ENCODE assay signal across 17 cellular contexts in the genomic region with DNA sequence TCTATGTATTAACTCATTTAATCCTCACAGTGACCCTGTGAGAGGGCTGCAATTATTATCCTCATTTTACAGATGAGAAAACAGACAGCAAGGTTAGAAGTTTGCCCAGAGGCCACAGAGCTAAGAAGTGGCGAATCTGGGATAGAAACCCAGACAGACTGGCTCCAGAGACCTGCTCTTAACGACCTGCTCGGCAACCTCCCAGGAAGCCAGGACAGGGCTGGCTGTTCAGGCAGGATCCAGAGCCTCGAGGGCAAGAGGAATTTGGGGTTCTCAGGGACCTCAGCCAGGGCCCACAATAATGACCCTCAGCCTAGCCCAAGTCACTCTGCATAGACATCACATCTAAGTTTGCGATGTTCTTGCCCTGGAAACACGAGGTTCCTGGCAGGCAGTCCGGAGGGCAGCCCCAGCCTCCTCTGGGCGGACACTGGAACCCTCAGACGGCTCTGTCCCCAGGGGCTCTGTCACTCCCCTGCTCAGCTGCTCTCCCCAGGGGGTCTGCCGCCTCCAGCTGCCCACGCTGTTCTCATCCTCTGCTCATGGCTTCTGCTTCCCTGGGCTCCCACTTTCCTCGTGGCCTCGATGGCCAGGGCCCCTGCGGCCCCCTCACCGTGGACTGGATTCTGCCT.
DNase-seq lines count a peak whose midpoint lies in the region; ATAC-seq and TF ChIP-seq lines count a peak whose summit lies in the region.
"Had no signal": no experiment of that assay in that cellular context is flagged by ENCODE, and none has a peak within 500 bp of the region (broad histone marks: within the 10 kb centered on the region; RNA-seq: fewer than 3 reads in every experiment).

No MANE protein-coding gene starts in this region.

- POLR2A ChIA-PET in AG04450 (lab: Yijun Ruan, JAX) = interaction anchor here (1.1 kb wide), 1 partner anchor 51 kb away, joined by 5 read pairs; no protein-coding TSS in a partner anchor

- in situ Hi-C loops in KBM-7 (cut with MboI; ENCODE audit: low pct_unique_long_range_greater_than_20kb, low sequenced_read_pairs) = no loop called here

- no peak overlapping the region for H3K9ac ChIP-seq in neural progenitor cell
- H3K9ac ChIP-seq: SK-N-SH had no signal

- no peak overlapping the region for H3K4me2 ChIP-seq in neural progenitor cell
- H3K4me2 ChIP-seq: SK-N-SH had no signal

- H3K27ac ChIP-seq in AG04450 (ENCODE audit: low read depth, low read length) (peak overlapping the region; percentile 31), SJCRH30 (peak overlapping the region; percentile 17; the same call in 1 of the 2 replicates), neural progenitor cell (no peak overlapping the region)
- H3K27ac ChIP-seq: HL-60 had no signal

- H3K9me3 ChIP-seq in AG04450 (ENCODE audit: control insufficient read depth, insufficient read depth, low read length) = no peaks in the 10 kb centered on the region; the same call in 1 of the 2 replicates
- H3K9me3 ChIP-seq in SJCRH30 (replicated peaks) = no peaks in the 10 kb centered on the region
- no peaks in the 10 kb centered on the region for H3K9me3 ChIP-seq in neural progenitor cell (ENCODE audit: low read depth)
- H3K9me3 ChIP-seq: SK-N-SH had no signal

- H3K27me3 Mint-ChIP-seq in neural progenitor cell (ENCODE audit: insufficient read depth, low read depth) = peaks cover 6% of the 10 kb centered on the region

- no peak overlapping the region for H2AFZ ChIP-seq in neural progenitor cell (replicated peaks)

- no peak overlapping the region for H3K4me3 ChIP-seq in AG04450 (ENCODE audit: low read depth, low read length)
- no peak overlapping the region for H3K4me3 ChIP-seq in SJCRH30
- H3K4me3 ChIP-seq in neural progenitor cell = no peak overlapping the region
- H3K4me3 ChIP-seq: K562 had no signal

- H3K79me2 ChIP-seq in neural progenitor cell (ENCODE audit: low read depth) = no peaks in the 10 kb centered on the region

- peaks cover 6% of the 10 kb centered on the region for H3F3A ChIP-seq in neural progenitor cell (ENCODE audit: low read depth)

- H3K9me3 Mint-ChIP-seq in neural progenitor cell = no peaks in the 10 kb centered on the region
- H3K9me3 Mint-ChIP-seq: CD14-positive monocyte had no signal

- ATAC-seq in HG03342 (IDR thresholded peaks at IDR 0.05; ENCODE audit: unreplicated experiment) (no peak), GM19452 (IDR thresholded peaks at IDR 0.05; ENCODE audit: unreplicated experiment) (no peak)

- peak overlapping the region; percentile 82 for H3K27ac Mint-ChIP-seq in neural progenitor cell

- H3K27me3 ChIP-seq in AG04450 (ENCODE audit: control insufficient read depth, insufficient read depth, low read length) = peaks cover 21% of the 10 kb centered on the region
- no peaks in the 10 kb centered on the region for H3K27me3 ChIP-seq in SJCRH30
- no peaks in the 10 kb centered on the region for H3K27me3 ChIP-seq in neural progenitor cell

- peaks cover 41% of the 10 kb centered on the region for H3K4me1 Mint-ChIP-seq in neural progenitor cell
- H3K4me1 Mint-ChIP-seq: CD14-positive monocyte had no signal

- H3K36me3 ChIP-seq in SJCRH30 (no peaks in the 10 kb centered on the region), neural progenitor cell (no peaks in the 10 kb centered on the region)

- CTCF ChIA-PET in AG04450 (lab: Charles Lee) = interaction anchor here (1.0 to 2.0 kb wide), 2 partner anchors 10 to 21 kb away, joined by 5 to 22 read pairs; no protein-coding TSS in a partner anchor

- no peaks in the 10 kb centered on the region for H3K36me3 Mint-ChIP-seq in neural progenitor cell
- H3K36me3 Mint-ChIP-seq: CD14-positive monocyte had no signal

- TF ChIP-seq CTCF in AG04450 (IDR thresholded peaks at IDR 0.05; ENCODE audit: low read depth, low read length) (no peak), neural progenitor cell (IDR thresholded peaks at IDR 0.05) (no peak)

- peaks cover 27% of the 10 kb centered on the region; the same call in 1 of the 2 replicates for H3K4me1 ChIP-seq in SJCRH30
- peaks cover 25% of the 10 kb centered on the region for H3K4me1 ChIP-seq in neural progenitor cell

- no peak overlapping the region for H3K4me3 Mint-ChIP-seq in neural progenitor cell
- H3K4me3 Mint-ChIP-seq: CD14-positive monocyte had no signal

- DNase-seq in AG04450 (ENCODE audit: low read depth, low spot score) (no peak), COR-L47 (lab: John Stamatoyannopoulos, UW) (peak; percentile 32), SJCRH30 (peak; percentile 73 to 78), neural progenitor cell (ENCODE audit: low spot score) (no peak), KBM-7 (no peak)
- no peak for DNase-seq in activated CD8-positive, alpha-beta memory T cell treated with anti-CD3 and anti-CD28 coated beads, Interleukin-2, amount 50 U/mL, for 4 hours
- DNase-seq: DMS79 treated with DMSO at 0.1 percent for 48 hours, GDM1, NCI-H1105, NCI-H345, NCI-H748 treated with DMSO at 0.1 percent for 48 hours, SK-N-SH had no signal

- H4K20me1 ChIP-seq in neural progenitor cell (ENCODE audit: low read depth) = no peaks in the 10 kb centered on the region

Comparison
In these comparisons a context has a peak if more than half of its experiments do, and no peak if none do; other contexts are left out.
1. DNase-seq: peak in COR-L47 (single experiment) and SJCRH30 (2 of 2); none in AG04450 (single experiment), neural progenitor cell (single experiment), activated CD8-positive, alpha-beta memory T cell treated with anti-CD3 and anti-CD28 coated beads, Interleukin-2, amount 50 U/mL, for 4 hours (single experiment) and KBM-7 (single experiment).